Comparison of ENCODE assay signal across 1 cellular context in the genomic region with DNA sequence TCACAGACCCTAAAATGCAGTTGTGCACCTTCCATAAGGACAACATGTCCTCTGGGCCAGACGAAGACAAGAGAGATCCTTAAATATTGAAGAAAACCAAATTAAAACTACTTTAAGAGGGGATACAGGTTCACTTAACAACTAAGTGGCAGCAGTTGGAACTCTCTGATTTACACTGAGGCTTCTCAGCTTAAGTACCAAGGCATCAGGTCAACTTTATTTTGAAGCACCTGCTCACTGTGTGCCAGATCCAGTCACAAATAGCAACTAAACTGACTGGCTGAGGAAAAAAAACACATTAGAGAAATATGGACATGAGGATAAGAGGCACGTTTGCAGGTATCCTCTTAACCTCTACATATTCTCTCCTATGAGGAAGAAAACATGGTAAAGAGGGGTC.
TF ChIP-seq lines count a peak whose summit lies in the region.

No MANE protein-coding gene starts in this region.

TF ChIP-seq in HepG2, 621 proteins besides CTCF, POLR2A, EP300 and RAD21:
- TF ChIP-seq TEAD3 (CRISPR knock-in tag; optimal IDR thresholded peaks at IDR 0.05; ENCODE audit: borderline replicate concordance) (no peak), ZNF709 (CRISPR knock-in tag; IDR thresholded peaks at IDR 0.05) (no peak), ZNF773 (CRISPR knock-in tag; IDR thresholded peaks at IDR 0.05; ENCODE audit: borderline replicate concordance) (no peak), KLF11 (CRISPR knock-in tag; IDR thresholded peaks at IDR 0.05) (no peak)
